In the genomic region with DNA sequence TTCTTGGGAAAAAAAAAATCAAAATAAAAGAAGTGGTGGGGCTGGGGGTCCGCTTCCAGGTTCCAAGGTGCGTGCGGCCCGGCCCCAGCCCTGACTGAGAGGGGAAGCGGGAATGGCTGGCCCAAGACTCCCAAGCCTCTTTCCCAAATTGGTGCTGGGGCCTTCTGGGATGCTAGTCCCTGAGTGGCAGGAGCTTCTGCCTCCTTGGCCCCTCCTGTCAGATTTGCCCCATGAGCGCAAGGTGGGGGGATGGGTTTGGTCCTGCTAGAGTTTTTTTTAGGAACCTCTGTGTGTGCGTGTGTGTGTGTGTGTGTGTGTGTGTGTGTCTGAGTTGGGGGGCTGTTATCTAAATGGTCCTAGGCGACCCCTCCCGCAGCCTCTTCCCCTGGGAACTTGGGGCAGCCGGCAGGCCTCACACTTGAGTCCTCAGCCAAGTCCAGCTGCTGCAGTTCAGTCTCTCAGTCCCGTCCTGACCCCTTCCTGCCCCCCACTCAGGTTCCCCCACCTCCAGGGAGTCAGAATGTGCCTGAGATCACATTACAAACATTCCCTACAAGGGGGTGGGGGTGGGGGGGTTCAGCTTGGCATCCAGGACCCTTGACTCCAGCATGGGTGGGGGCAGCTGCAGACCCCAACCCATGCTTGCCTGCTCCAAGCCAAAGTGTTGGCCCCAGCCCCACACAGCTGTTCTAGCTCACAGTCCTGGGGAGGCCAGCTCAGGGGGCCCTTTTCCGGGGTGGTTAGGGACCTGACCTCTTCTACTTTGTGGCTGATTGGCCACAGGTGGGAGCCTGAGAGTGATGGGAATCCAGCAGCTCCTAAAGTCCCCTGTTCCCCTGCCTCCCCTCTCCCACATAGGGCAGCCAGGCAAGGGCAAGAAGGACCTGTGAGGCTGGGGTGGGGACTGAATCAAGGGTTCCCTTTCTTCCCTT, we compare ENCODE assay signal across 1 cellular context.
TF ChIP-seq lines count a peak whose summit lies in the region.

No MANE protein-coding gene starts in this region.

TF ChIP-seq in HepG2, 621 proteins besides CTCF, POLR2A, EP300 and RAD21 (continued from another document):
- TF ChIP-seq, protein P1, sequence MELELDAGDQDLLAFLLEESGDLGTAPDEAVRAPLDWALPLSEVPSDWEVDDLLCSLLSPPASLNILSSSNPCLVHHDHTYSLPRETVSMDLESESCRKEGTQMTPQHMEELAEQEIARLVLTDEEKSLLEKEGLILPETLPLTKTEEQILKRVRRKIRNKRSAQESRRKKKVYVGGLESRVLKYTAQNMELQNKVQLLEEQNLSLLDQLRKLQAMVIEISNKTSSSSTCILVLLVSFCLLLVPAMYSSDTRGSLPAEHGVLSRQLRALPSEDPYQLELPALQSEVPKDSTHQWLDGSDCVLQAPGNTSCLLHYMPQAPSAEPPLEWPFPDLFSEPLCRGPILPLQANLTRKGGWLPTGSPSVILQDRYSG (CRISPR knock-in tag; IDR thresholded peaks at IDR 0.05): no peak
- TF ChIP-seq TSC22D2 (CRISPR knock-in tag; IDR thresholded peaks at IDR 0.05; ENCODE audit: borderline replicate concordance) (no peak), TBX3 (IDR thresholded peaks at IDR 0.05; ENCODE audit: borderline replicate concordance) (no peak), ZNF644 (CRISPR knock-in tag; IDR thresholded peaks at IDR 0.05; ENCODE audit: low read depth) (no peak), RORA (CRISPR knock-in tag; IDR thresholded peaks at IDR 0.05) (no peak), IKZF1 (IDR thresholded peaks at IDR 0.05) (no peak), ZNF180 (CRISPR knock-in tag; IDR thresholded peaks at IDR 0.05; ENCODE audit: borderline replicate concordance, low read depth) (no peak), NFIB (CRISPR knock-in tag; IDR thresholded peaks at IDR 0.05; ENCODE audit: borderline replicate concordance) (no peak), HOXA9 (CRISPR knock-in tag; IDR thresholded peaks at IDR 0.05; ENCODE audit: borderline replicate concordance) (no peak), ZNF576 (CRISPR knock-in tag; IDR thresholded peaks at IDR 0.05) (no peak), RCOR2 (CRISPR knock-in tag; IDR thresholded peaks at IDR 0.05) (no peak), HBP1 (CRISPR knock-in tag; IDR thresholded peaks at IDR 0.05; ENCODE audit: low read depth) (no peak)
- TF ChIP-seq, protein P2, sequence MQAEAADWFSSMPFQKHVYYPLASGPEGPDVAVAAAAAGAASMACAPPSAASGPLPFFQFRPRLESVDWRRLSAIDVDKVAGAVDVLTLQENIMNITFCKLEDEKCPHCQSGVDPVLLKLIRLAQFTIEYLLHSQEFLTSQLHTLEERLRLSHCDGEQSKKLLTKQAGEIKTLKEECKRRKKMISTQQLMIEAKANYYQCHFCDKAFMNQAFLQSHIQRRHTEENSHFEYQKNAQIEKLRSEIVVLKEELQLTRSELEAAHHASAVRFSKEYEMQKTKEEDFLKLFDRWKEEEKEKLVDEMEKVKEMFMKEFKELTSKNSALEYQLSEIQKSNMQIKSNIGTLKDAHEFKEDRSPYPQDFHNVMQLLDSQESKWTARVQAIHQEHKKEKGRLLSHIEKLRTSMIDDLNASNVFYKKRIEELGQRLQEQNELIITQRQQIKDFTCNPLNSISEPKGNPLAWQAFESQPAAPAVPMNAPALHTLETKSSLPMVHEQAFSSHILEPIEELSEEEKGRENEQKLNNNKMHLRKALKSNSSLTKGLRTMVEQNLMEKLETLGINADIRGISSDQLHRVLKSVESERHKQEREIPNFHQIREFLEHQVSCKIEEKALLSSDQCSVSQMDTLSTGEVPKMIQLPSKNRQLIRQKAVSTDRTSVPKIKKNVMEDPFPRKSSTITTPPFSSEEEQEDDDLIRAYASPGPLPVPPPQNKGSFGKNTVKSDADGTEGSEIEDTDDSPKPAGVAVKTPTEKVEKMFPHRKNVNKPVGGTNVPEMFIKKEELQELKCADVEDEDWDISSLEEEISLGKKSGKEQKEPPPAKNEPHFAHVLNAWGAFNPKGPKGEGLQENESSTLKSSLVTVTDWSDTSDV (CRISPR knock-in tag; IDR thresholded peaks at IDR 0.05): no peak
- TF ChIP-seq, protein P3, sequence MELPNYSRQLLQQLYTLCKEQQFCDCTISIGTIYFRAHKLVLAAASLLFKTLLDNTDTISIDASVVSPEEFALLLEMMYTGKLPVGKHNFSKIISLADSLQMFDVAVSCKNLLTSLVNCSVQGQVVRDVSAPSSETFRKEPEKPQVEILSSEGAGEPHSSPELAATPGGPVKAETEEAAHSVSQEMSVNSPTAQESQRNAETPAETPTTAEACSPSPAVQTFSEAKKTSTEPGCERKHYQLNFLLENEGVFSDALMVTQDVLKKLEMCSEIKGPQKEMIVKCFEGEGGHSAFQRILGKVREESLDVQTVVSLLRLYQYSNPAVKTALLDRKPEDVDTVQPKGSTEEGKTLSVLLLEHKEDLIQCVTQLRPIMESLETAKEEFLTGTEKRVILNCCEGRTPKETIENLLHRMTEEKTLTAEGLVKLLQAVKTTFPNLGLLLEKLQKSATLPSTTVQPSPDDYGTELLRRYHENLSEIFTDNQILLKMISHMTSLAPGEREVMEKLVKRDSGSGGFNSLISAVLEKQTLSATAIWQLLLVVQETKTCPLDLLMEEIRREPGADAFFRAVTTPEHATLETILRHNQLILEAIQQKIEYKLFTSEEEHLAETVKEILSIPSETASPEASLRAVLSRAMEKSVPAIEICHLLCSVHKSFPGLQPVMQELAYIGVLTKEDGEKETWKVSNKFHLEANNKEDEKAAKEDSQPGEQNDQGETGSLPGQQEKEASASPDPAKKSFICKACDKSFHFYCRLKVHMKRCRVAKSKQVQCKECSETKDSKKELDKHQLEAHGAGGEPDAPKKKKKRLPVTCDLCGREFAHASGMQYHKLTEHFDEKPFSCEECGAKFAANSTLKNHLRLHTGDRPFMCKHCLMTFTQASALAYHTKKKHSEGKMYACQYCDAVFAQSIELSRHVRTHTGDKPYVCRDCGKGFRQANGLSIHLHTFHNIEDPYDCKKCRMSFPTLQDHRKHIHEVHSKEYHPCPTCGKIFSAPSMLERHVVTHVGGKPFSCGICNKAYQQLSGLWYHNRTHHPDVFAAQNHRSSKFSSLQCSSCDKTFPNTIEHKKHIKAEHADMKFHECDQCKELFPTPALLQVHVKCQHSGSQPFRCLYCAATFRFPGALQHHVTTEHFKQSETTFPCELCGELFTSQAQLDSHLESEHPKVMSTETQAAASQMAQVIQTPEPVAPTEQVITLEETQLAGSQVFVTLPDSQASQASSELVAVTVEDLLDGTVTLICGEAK (IDR thresholded peaks at IDR 0.05): no peak
- TF ChIP-seq, protein P3 (CRISPR knock-in tag; IDR thresholded peaks at IDR 0.05): no peak
